Comparison of ENCODE assay signal across 9 cellular contexts in the genomic region with DNA sequence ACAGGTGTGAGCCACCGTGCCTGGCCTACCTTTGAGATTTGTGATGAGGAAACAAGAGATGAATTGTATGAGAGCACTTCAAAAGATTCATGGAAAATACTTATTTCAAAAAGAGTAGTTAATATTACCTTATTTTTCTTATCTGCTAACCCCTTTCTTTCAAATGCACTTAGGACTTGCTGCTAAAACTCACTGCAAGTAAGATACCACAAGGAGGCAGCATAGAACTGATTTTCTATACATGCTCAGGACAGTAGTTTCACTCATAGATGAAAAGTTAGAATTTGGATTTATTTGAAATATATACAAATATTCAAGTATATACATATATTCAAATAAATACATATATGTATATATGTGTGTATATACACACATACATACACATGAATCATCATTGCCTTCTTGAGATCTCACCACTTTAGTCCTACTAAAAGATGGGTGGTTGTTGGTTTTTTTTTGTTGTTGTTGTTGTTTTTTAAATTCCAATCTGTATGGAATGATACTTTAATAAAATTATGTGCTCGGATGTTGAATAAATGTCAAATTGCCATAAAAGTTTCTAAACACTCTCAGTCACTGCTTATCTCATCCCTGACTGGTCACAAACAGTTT. TPM values are rescaled to one million over a fixed set of nuclear protein-coding genes. Genes with fewer than 3 reads are reported as not detected.
A peak's percentile ranks its signal among the peaks of the same experiment; 100 is the strongest.
DNase-seq lines count a peak whose midpoint lies in the region; ATAC-seq and TF ChIP-seq lines count a peak whose summit lies in the region.
"Had no signal": no experiment of that assay in that cellular context is flagged by ENCODE, and none has a peak within 500 bp of the region (broad histone marks: within the 10 kb centered on the region; RNA-seq: fewer than 3 reads in every experiment).

No MANE protein-coding gene starts in this region.

- no peak overlapping the region for H3K4me3 ChIP-seq in BE2C (ENCODE audit: low read depth, low read length)
- H3K4me3 ChIP-seq: skin epidermis had no signal

- H3K4me1 Mint-ChIP-seq in natural killer cell treated with Interleukin-12 subunit alpha and Interleukin-12 subunit beta and Interleukin-15 and Interleukin-18, amount 100 ng/mL, for 72 hours (ENCODE audit: low read depth in 2 of 2): peaks cover 18 to 30% of the 10 kb centered on the region in 2 donors

- peak; percentile 79 for TF ChIP-seq CTCF in BE2C (IDR thresholded peaks at IDR 0.05; ENCODE audit: low read depth, low read length)
- TF ChIP-seq CTCF in GM12873 (IDR thresholded peaks at IDR 0.05; ENCODE audit: insufficient read depth, low read depth, low read length, missing control alignments): peak; percentile 49

- H3K9me3 ChIP-seq in BE2C: no peaks in the 10 kb centered on the region

- peak overlapping the region in 1 of 2 donors; percentile 84 for H3K27ac Mint-ChIP-seq in natural killer cell treated with Interleukin-12 subunit alpha and Interleukin-12 subunit beta and Interleukin-15 and Interleukin-18, amount 100 ng/mL, for 72 hours

- ATAC-seq in natural killer cell treated with Interleukin-12 subunit alpha and Interleukin-12 subunit beta and Interleukin-15 and Interleukin-18, amount 100 ng/mL, for 72 hours: no peak
- ATAC-seq in GM21528 (IDR thresholded peaks at IDR 0.05; ENCODE audit: low FRiP score, unreplicated experiment): no peak
- no peak for ATAC-seq in HG02973 (IDR thresholded peaks at IDR 0.05; ENCODE audit: unreplicated experiment)
- ATAC-seq in GM21360 (IDR thresholded peaks at IDR 0.05; ENCODE audit: unreplicated experiment): no peak

- no peak for DNase-seq in BE2C
- DNase-seq in OCI-M1 (lab: John Stamatoyannopoulos, UW): peak; percentile 85
- DNase-seq in dedifferentiated amniotic fluid mesenchymal stem cell (ENCODE audit: extremely low spot score): peak; percentile 67
- DNase-seq in natural killer cell treated with Interleukin-12 subunit alpha and Interleukin-12 subunit beta and Interleukin-15 and Interleukin-18, amount 100 ng/mL, for 72 hours (ENCODE audit: low spot score): no peak

- peaks cover 18% of the 10 kb centered on the region for H3K36me3 Mint-ChIP-seq in natural killer cell treated with Interleukin-12 subunit alpha and Interleukin-12 subunit beta and Interleukin-15 and Interleukin-18, amount 100 ng/mL, for 72 hours

- H3K4me1 ChIP-seq in BE2C: peaks cover 5% of the 10 kb centered on the region

- no peaks in the 10 kb centered on the region for H3K9me3 Mint-ChIP-seq in natural killer cell treated with Interleukin-12 subunit alpha and Interleukin-12 subunit beta and Interleukin-15 and Interleukin-18, amount 100 ng/mL, for 72 hours

- no peaks in the 10 kb centered on the region for H3K27me3 ChIP-seq in BE2C

- H3K27me3 Mint-ChIP-seq in natural killer cell treated with Interleukin-12 subunit alpha and Interleukin-12 subunit beta and Interleukin-15 and Interleukin-18, amount 100 ng/mL, for 72 hours: no peaks in the 10 kb centered on the region

- peaks cover 19% of the 10 kb centered on the region for H3K36me3 ChIP-seq in BE2C

- peak overlapping the region; percentile 93 for H3K4me3 Mint-ChIP-seq in natural killer cell treated with Interleukin-12 subunit alpha and Interleukin-12 subunit beta and Interleukin-15 and Interleukin-18, amount 100 ng/mL, for 72 hours

RNA-seq across cellular contexts. Expression of gene CCNDBP1, which starts 2.4 kb away (rescaled TPM):
- polyA plus RNA-seq in BE2C (2012; ENCODE audit: insufficient read depth, insufficient read length, low read depth): 47.5 TPM
- total RNA-seq in natural killer cell treated with Interleukin-12 subunit alpha and Interleukin-12 subunit beta and Interleukin-15 and Interleukin-18, amount 100 ng/mL, for 72 hours: 100 to 1,000 TPM in 1 of 2 donors, 10 to 100 TPM in 1; 45.7 to 103 TPM

RNA-seq across cellular contexts. Expression of gene EPB42, which starts 33.2 kb away (rescaled TPM):
- polyA plus RNA-seq in BE2C (2012; ENCODE audit: insufficient read depth, insufficient read length, low read depth): not detected
- not detected for total RNA-seq in natural killer cell treated with Interleukin-12 subunit alpha and Interleukin-12 subunit beta and Interleukin-15 and Interleukin-18, amount 100 ng/mL, for 72 hours

RNA-seq across cellular contexts. Expression of gene TMEM62, which starts 54.3 kb away (rescaled TPM):
- 5.7 TPM for polyA plus RNA-seq in BE2C (2012; ENCODE audit: insufficient read depth, insufficient read length, low read depth)
- 10 to 100 TPM; 25.5 to 40.3 TPM for total RNA-seq in natural killer cell treated with Interleukin-12 subunit alpha and Interleukin-12 subunit beta and Interleukin-15 and Interleukin-18, amount 100 ng/mL, for 72 hours

Comparison
In these comparisons a context has a peak if more than half of its experiments do, and no peak if none do; other contexts are left out.
1. DNase-seq: peak in OCI-M1 (single experiment) and dedifferentiated amniotic fluid mesenchymal stem cell (single experiment); none in BE2C (single experiment) and natural killer cell treated with Interleukin-12 subunit alpha and Interleukin-12 subunit beta and Interleukin-15 and Interleukin-18, amount 100 ng/mL, for 72 hours (single experiment).